ENCODE assay signal across 10 cellular contexts in genomic region chr4:39657465-39657864, GRCh38. TPM values are rescaled to one million over a fixed set of nuclear protein-coding genes. Genes with fewer than 3 reads are reported as not detected.
DNase-seq lines count a peak whose midpoint lies in the region; ATAC-seq and TF ChIP-seq lines count a peak whose summit lies in the region.
"Had no signal": no experiment of that assay in that cellular context is flagged by ENCODE, and none has a peak within 500 bp of the region (broad histone marks: within the 10 kb centered on the region; RNA-seq: fewer than 3 reads in every experiment).

No MANE protein-coding gene starts in this region.

- H3K4me1 ChIP-seq in OCI-LY1 (ENCODE audit: insufficient read depth, low read length, severe bottlenecking) (no peaks in the 10 kb centered on the region), aorta (ENCODE audit: control insufficient read depth in 1 of 2, insufficient read depth in 2 of 2, low read length in 2 of 2) (no peaks in the 10 kb centered on the region)

- H2AFZ ChIP-seq in OCI-LY1 (ENCODE audit: low read length): no peak overlapping the region

- H3F3A ChIP-seq in OCI-LY1 (ENCODE audit: insufficient read depth, low read length): no peaks in the 10 kb centered on the region

- H3K79me2 ChIP-seq in OCI-LY1 (ENCODE audit: insufficient read depth, low read length): no peaks in the 10 kb centered on the region

- H3K9ac ChIP-seq in OCI-LY1 (ENCODE audit: low read length): no peak overlapping the region

- no peaks in the 10 kb centered on the region for H3K9me3 ChIP-seq in OCI-LY1 (ENCODE audit: low read length)
- no peaks in the 10 kb centered on the region for H3K9me3 ChIP-seq in aorta (ENCODE audit: control insufficient read depth, low read length)

- H3K4me2 ChIP-seq in OCI-LY1 (ENCODE audit: low read length): peak overlapping the region; percentile 44; the same call in 1 of the 2 replicates

- peak; percentile 72 for DNase-seq in GM13976 (ENCODE audit: low spot score)
- no peak for DNase-seq in nucleus accumbens (lab: John Stamatoyannopoulos, UW)
- DNase-seq in SK-N-DZ (ENCODE audit: low spot score): no peak
- no peak for DNase-seq in EL
- no peak for DNase-seq in aorta

- in situ Hi-C loops in GM13976 (cut with MboI; ENCODE audit: low sequenced_read_pairs, unreplicated experiment): no loop called here

- intact Hi-C loops in aorta (cut with DNase I): loop anchor here in 1 of 2 donors (5.0 kb wide), 1 partner anchor 190 kb away; no protein-coding TSS in a partner anchor

- H3K27me3 ChIP-seq in OCI-LY1 (ENCODE audit: insufficient read depth, low read length) (no peaks in the 10 kb centered on the region), aorta (ENCODE audit: control insufficient read depth in 1 of 2, insufficient read depth in 2 of 2, low read length in 1 of 2) (no peaks in the 10 kb centered on the region)

- WGBS in aorta, 2 donors: 91 to 92% methylated on average over 6 of the region's 6 CpGs

- no peaks in the 10 kb centered on the region for H3K9me2 ChIP-seq in OCI-LY1 (ENCODE audit: low read depth, low read length)

- peak; percentile 72 for ATAC-seq in GM19452 (IDR thresholded peaks at IDR 0.05; ENCODE audit: unreplicated experiment)
- peak; percentile 69 for ATAC-seq in HG03045 (IDR thresholded peaks at IDR 0.05; ENCODE audit: unreplicated experiment)
- no peak for ATAC-seq in aorta (ENCODE audit: low FRiP score)
- ATAC-seq: SK-N-SH treated with all-trans-retinoic acid at 6 μM for 48 hours had no signal

- no peak for TF ChIP-seq CTCF in GM13976 (IDR thresholded peaks at IDR 0.05; ENCODE audit: borderline replicate concordance, control extremely low read depth, extremely low read depth, insufficient read depth, missing control alignments)
- TF ChIP-seq CTCF in OCI-LY1 (IDR thresholded peaks at IDR 0.05; ENCODE audit: low read length): no peak

- H4K20me1 ChIP-seq in OCI-LY1 (ENCODE audit: insufficient read depth, low read length): no peaks in the 10 kb centered on the region

- no peak overlapping the region for H3K27ac ChIP-seq in OCI-LY1 (ENCODE audit: low read depth, low read length, poor library complexity, severe bottlenecking)
- H3K27ac ChIP-seq in aorta (ENCODE audit: low read depth in 1 of 2, low read length in 2 of 2): no peak overlapping the region
- H3K27ac ChIP-seq: C4-2B had no signal

- no peak overlapping the region for H3K4me3 ChIP-seq in OCI-LY1 (ENCODE audit: low read depth, low read length, poor library complexity, severe bottlenecking)
- H3K4me3 ChIP-seq in aorta (ENCODE audit: low read length in 2 of 2): no peak overlapping the region

- H3K36me3 ChIP-seq in OCI-LY1 (ENCODE audit: insufficient read depth, low read length) (no peaks in the 10 kb centered on the region), aorta (ENCODE audit: control insufficient read depth in 1 of 2, insufficient read depth in 2 of 2, low read length in 1 of 2) (no peaks in the 10 kb centered on the region)

RNA-seq across cellular contexts. Expression of gene SMIM14, which starts 18.8 kb away (rescaled TPM):
- polyA plus RNA-seq in SK-N-DZ (2014; cell fraction: cytosol; rRNA removed): 17.0 and 32.3 TPM in 2 replicates
- polyA plus RNA-seq in SK-N-DZ (2014; cell fraction: nucleus; rRNA removed): 7.4 and 10.9 TPM in 2 replicates
- 10 to 100 TPM; 68.5 to 72.1 TPM for total RNA-seq in aorta
- polyA plus RNA-seq in aorta: 10 to 100 TPM; 28.5 to 44.1 TPM

RNA-seq across cellular contexts. Expression of gene UBE2K, which starts 40.5 kb away (rescaled TPM):
- 19.9 and 23.2 TPM in 2 replicates for polyA plus RNA-seq in SK-N-DZ (2014; cell fraction: cytosol; rRNA removed)
- 13.2 and 17.3 TPM in 2 replicates for polyA plus RNA-seq in SK-N-DZ (2014; cell fraction: nucleus; rRNA removed)
- total RNA-seq in aorta: 10 to 100 TPM; 56.8 to 59.5 TPM
- 10 to 100 TPM; 26.5 to 30.6 TPM for polyA plus RNA-seq in aorta
